Comparison of ENCODE assay signal across 28 cellular contexts in genomic region chr6:149634315-149634714, GRCh38.
"Had no signal": no experiment of that assay in that cellular context is flagged by ENCODE, and none has a peak within 500 bp of the region (broad histone marks: within the 10 kb centered on the region; RNA-seq: fewer than 3 reads in every experiment).

No MANE protein-coding gene starts in this region.

- H3K4me1 Mint-ChIP-seq: mesothelial cell of epicardium, nephron progenitor cell, neural progenitor cell had no signal

- ATAC-seq: left colon; left lung; natural killer cell; psoas muscle; right lobe of liver; stimulated activated memory B cell treated with anti-CD40 and anti-IgM and Interleukin-4, amounts not matched to agents 10 μg/mL and 1 μg/mL and 100 μg/mL, for 72 hours; stimulated activated naive CD8-positive, alpha-beta T cell treated with anti-CD3 and anti-CD28 coated beads, Interleukin-15, amount 100 ng/mL, for 72 hours had no signal

- H3K9me3 Mint-ChIP-seq: mesothelial cell of epicardium; naive B cell; natural killer cell; nephron progenitor cell; neural progenitor cell; stimulated activated memory B cell treated with anti-CD40 and anti-IgM and Interleukin-4, amounts not matched to agents 10 μg/mL and 1 μg/mL and 100 μg/mL, for 72 hours; stimulated activated naive CD8-positive, alpha-beta T cell treated with anti-CD3 and anti-CD28 coated beads, Interleukin-15, amount 100 ng/mL, for 72 hours; type B pancreatic cell had no signal

- DNase-seq: hippocampal formation; kidney glomerular epithelial cell; left colon; left lung; mesendoderm; naive B cell; natural killer cell; nephron progenitor cell; occipital lobe; psoas muscle; right lobe of liver; stimulated activated CD4-positive, alpha-beta T cell treated with anti-CD3 and anti-CD28 coated beads, Interleukin-1b, Interleukin-23, amount 100 ng/mL, for 48 hours; stimulated activated CD4-positive, alpha-beta T cell treated with anti-CD3 and anti-CD28 coated beads, Interleukin-2, amount 100 ng/mL, for 48 hours; stimulated activated CD4-positive, alpha-beta T cell treated with anti-CD3 and anti-CD28 coated beads, Interleukin-4, amount 100 ng/mL, for 4 hours; stimulated activated CD8-positive, alpha-beta memory T cell treated with anti-CD3 and anti-CD28 coated beads, Interleukin-4, amount 100 ng/mL, for 48 hours; stimulated activated naive CD4-positive, alpha-beta T cell treated with Interleukin-2 at 50 U/mL for 16 hours; stimulated activated naive CD8-positive, alpha-beta T cell treated with anti-CD3 and anti-CD28 coated beads, Interleukin-15, amount 100 ng/mL, for 72 hours; substantia nigra; uterus had no signal

- H3K27ac ChIP-seq: left lung, neural progenitor cell, neutrophil, parathyroid adenoma, psoas muscle, right lobe of liver, tibial nerve, uterus had no signal

- H3K4me3 ChIP-seq: left lung, lung, neural progenitor cell, psoas muscle, right lobe of liver, smooth muscle cell, tibial nerve, uterus had no signal

- H3K4me3 Mint-ChIP-seq: mesothelial cell of epicardium; naive B cell; natural killer cell; nephron progenitor cell; neural progenitor cell; stimulated activated memory B cell treated with anti-CD40 and anti-IgM and Interleukin-4, amounts not matched to agents 10 μg/mL and 1 μg/mL and 100 μg/mL, for 72 hours; stimulated activated naive CD8-positive, alpha-beta T cell treated with anti-CD3 and anti-CD28 coated beads, Interleukin-15, amount 100 ng/mL, for 72 hours; type B pancreatic cell had no signal

- H3K4me1 ChIP-seq: left lung, neural progenitor cell, parathyroid adenoma, psoas muscle, right lobe of liver, tibial nerve, uterus had no signal

- H3K27me3 Mint-ChIP-seq: naive B cell; stimulated activated memory B cell treated with anti-CD40 and anti-IgM and Interleukin-4, amounts not matched to agents 10 μg/mL and 1 μg/mL and 100 μg/mL, for 72 hours; stimulated activated naive CD8-positive, alpha-beta T cell treated with anti-CD3 and anti-CD28 coated beads, Interleukin-15, amount 100 ng/mL, for 72 hours; type B pancreatic cell had no signal

- H3K27ac Mint-ChIP-seq: mesothelial cell of epicardium; naive B cell; natural killer cell; nephron progenitor cell; neural progenitor cell; stimulated activated memory B cell treated with anti-CD40 and anti-IgM and Interleukin-4, amounts not matched to agents 10 μg/mL and 1 μg/mL and 100 μg/mL, for 72 hours; stimulated activated naive CD8-positive, alpha-beta T cell treated with anti-CD3 and anti-CD28 coated beads, Interleukin-15, amount 100 ng/mL, for 72 hours; type B pancreatic cell had no signal

- H3K36me3 ChIP-seq: neural progenitor cell, uterus had no signal

- H3K9me3 ChIP-seq: left lung, neutrophil, psoas muscle, right lobe of liver, tibial nerve, uterus had no signal

- H3K27me3 ChIP-seq: left lung, neural progenitor cell, neutrophil, right lobe of liver, tibial nerve, uterus had no signal
